In the genomic region with DNA sequence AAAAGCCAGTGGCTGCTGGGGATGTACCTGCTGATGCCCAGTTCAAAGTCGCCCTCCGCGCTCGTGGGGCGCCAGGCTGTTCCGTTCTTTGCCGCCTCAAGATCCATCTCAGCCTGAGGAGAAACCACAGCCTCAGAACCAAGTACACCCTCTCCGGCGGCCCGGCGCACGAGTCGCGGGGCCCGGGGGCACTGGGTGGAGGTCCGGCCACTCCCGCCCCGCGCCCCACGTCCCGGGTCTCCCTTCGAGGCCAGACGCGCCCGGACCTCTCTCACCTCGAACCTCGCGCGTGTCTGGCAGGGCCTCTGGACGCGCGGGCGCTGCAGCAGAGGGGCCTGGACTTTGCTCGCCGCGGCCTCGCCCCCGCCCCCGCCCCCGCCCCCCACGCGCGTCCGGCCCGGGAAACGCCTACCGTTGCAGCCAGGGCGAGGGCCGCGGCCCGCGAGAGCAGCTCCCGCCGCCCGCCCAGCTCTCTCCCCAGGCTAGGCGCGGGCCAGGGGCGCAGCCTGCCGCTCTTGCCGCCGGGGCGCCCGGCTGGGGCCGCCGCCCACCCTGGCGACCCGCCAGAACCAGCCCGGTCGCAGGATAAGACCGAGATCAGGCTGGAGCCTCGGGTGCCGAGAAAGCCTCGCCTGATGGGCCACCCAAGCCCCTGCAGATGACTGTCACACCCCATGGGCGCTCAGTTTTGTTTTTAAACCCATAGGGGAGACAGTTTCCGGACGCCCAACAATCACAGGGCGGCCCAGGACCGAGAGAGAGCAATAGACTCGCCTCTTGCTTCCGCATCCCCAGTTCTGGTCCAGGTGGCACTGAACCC, we compare ENCODE assay signal across 9 cellular contexts. TPM values are rescaled to one million over a fixed set of nuclear protein-coding genes. Genes with fewer than 3 reads are reported as not detected.
DNase-seq lines count a peak whose midpoint lies in the region; ATAC-seq and TF ChIP-seq lines count a peak whose summit lies in the region.
"Had no signal": no experiment of that assay in that cellular context is flagged by ENCODE, and none has a peak within 500 bp of the region (broad histone marks: within the 10 kb centered on the region; RNA-seq: fewer than 3 reads in every experiment).

A gene (minus strand): TSS at position 322 of the 820 bp plus-strand sequence. CDS start 215 bp downstream, at position 107.

- TF ChIP-seq CTCF in Calu3 (IDR thresholded peaks at IDR 0.05; ENCODE audit: unreplicated experiment): no peak
- no peak for TF ChIP-seq CTCF in dorsolateral prefrontal cortex (IDR thresholded peaks at IDR 0.05 in 54 of 56, conservative IDR thresholded peaks at IDR 0.05 in 2 of 56; ENCODE audit: low read depth in 1 of 56, partially characterized antibody in 56 of 56)

- no TSS peak for BruUV-seq in Calu3 (replicated peaks; lab: Mats Ljungman, UMichigan)

- POLR2A ChIA-PET in activated CD4-positive, alpha-beta T cell treated with anti-CD3 and anti-CD28 coated beads, Interleukin-2, amount 10 ng/mL, durations not matched to agents 7 days and 5 days (lab: Charles Lee): no interaction called here

- DNase-seq in Calu3 (no peak), dorsolateral prefrontal cortex (no peak), RPMI8226 (no peak), SHP77 (lab: John Stamatoyannopoulos, UW) (no peak)
- no peak for DNase-seq in activated CD4-positive, alpha-beta T cell treated with anti-CD3 and anti-CD28 coated beads, Interleukin-2, amount 10 ng/mL, durations not matched to agents 7 days and 5 days

- H3K4me3 Mint-ChIP-seq in Calu3 (ENCODE audit: low read depth, unreplicated experiment): peak within 1 kb of the TSS; percentile 25
- H3K4me3 Mint-ChIP-seq in activated CD4-positive, alpha-beta T cell treated with anti-CD3 and anti-CD28 coated beads, Interleukin-2, amount 10 ng/mL, durations not matched to agents 7 days and 5 days: no peak within 1 kb of the TSS

- H3K4me1 ChIP-seq in mononuclear cell (ENCODE audit: insufficient read depth, low read length): peaks cover 27% of the 10 kb centered on the region

- H3K4me3 ChIP-seq in dorsolateral prefrontal cortex: peak within 1 kb of the TSS; percentile 11 to 68 (median 51)
- H3K4me3 ChIP-seq in mononuclear cell (ENCODE audit: low read length): peak within 1 kb of the TSS; percentile 39

- no peaks in the 10 kb centered on the region for H3K4me1 Mint-ChIP-seq in Calu3 (ENCODE audit: low read depth, unreplicated experiment)
- peaks cover 11% of the 10 kb centered on the region for H3K4me1 Mint-ChIP-seq in activated CD4-positive, alpha-beta T cell treated with anti-CD3 and anti-CD28 coated beads, Interleukin-2, amount 10 ng/mL, durations not matched to agents 7 days and 5 days

- intact Hi-C loops in Calu3 (cut with micrococcal nuclease; ENCODE audit: unreplicated experiment) (no loop called here), dorsolateral prefrontal cortex (cut with DNase I) (no loop called here)

- peaks cover 38% of the 10 kb centered on the region for H3K27me3 Mint-ChIP-seq in Calu3 (ENCODE audit: unreplicated experiment)
- H3K27me3 Mint-ChIP-seq in activated CD4-positive, alpha-beta T cell treated with anti-CD3 and anti-CD28 coated beads, Interleukin-2, amount 10 ng/mL, durations not matched to agents 7 days and 5 days: peaks cover 48% of the 10 kb centered on the region

- ATAC-seq in GM19351 (IDR thresholded peaks at IDR 0.05; ENCODE audit: unreplicated experiment) (peak; percentile 14), HG03571 (IDR thresholded peaks at IDR 0.05; ENCODE audit: unreplicated experiment) (peak; percentile 24)

- H3K27me3 ChIP-seq in dorsolateral prefrontal cortex: peaks cover 0 to 60% (median 24%) of the 10 kb centered on the region in 45 donors
- peaks cover 11% of the 10 kb centered on the region for H3K27me3 ChIP-seq in mononuclear cell (ENCODE audit: insufficient read depth, low read length)

- no peaks in the 10 kb centered on the region for H3K36me3 Mint-ChIP-seq in Calu3 (ENCODE audit: insufficient read depth, unreplicated experiment)
- H3K36me3 Mint-ChIP-seq in activated CD4-positive, alpha-beta T cell treated with anti-CD3 and anti-CD28 coated beads, Interleukin-2, amount 10 ng/mL, durations not matched to agents 7 days and 5 days (ENCODE audit: low read depth): no peaks in the 10 kb centered on the region

- H3K27ac Mint-ChIP-seq in Calu3 (ENCODE audit: unreplicated experiment): no peak within 1 kb of the TSS
- H3K27ac Mint-ChIP-seq in activated CD4-positive, alpha-beta T cell treated with anti-CD3 and anti-CD28 coated beads, Interleukin-2, amount 10 ng/mL, durations not matched to agents 7 days and 5 days: no peak within 1 kb of the TSS

- H3K9me3 ChIP-seq in mononuclear cell (ENCODE audit: low read depth, low read length): no peaks in the 10 kb centered on the region
- H3K9me3 ChIP-seq: neutrophil had no signal

- H3K9me3 Mint-ChIP-seq in Calu3 (ENCODE audit: low read depth, unreplicated experiment): no peaks in the 10 kb centered on the region
- no peaks in the 10 kb centered on the region for H3K9me3 Mint-ChIP-seq in activated CD4-positive, alpha-beta T cell treated with anti-CD3 and anti-CD28 coated beads, Interleukin-2, amount 10 ng/mL, durations not matched to agents 7 days and 5 days

- H3K27ac ChIP-seq in dorsolateral prefrontal cortex: peak within 1 kb of the TSS in 1 of 59 donors; percentile 44
- H3K27ac ChIP-seq: neutrophil had no signal

- CTCF ChIA-PET in Calu3 (lab: Charles Lee): no interaction called here
- CTCF ChIA-PET in activated CD4-positive, alpha-beta T cell treated with anti-CD3 and anti-CD28 coated beads, Interleukin-2, amount 10 ng/mL, durations not matched to agents 7 days and 5 days (lab: Charles Lee): no interaction called here

RNA-seq across cellular contexts. Expression of the gene that starts here (rescaled TPM):
- total RNA-seq in Calu3 (2022) (not detected in 2 replicates), dorsolateral prefrontal cortex (1 to 10 TPM in 41 of 120 experiments, under 1 TPM in 68, not detected in 11; 0.14 to 4.7 (median 0.90) TPM), mononuclear cell (7.2 TPM)
- not detected for total RNA-seq in activated CD4-positive, alpha-beta T cell treated with anti-CD3 and anti-CD28 coated beads, Interleukin-2, amount 10 ng/mL, durations not matched to agents 7 days and 5 days
